1 cellular context compared by ENCODE assay signal in the genomic region with DNA sequence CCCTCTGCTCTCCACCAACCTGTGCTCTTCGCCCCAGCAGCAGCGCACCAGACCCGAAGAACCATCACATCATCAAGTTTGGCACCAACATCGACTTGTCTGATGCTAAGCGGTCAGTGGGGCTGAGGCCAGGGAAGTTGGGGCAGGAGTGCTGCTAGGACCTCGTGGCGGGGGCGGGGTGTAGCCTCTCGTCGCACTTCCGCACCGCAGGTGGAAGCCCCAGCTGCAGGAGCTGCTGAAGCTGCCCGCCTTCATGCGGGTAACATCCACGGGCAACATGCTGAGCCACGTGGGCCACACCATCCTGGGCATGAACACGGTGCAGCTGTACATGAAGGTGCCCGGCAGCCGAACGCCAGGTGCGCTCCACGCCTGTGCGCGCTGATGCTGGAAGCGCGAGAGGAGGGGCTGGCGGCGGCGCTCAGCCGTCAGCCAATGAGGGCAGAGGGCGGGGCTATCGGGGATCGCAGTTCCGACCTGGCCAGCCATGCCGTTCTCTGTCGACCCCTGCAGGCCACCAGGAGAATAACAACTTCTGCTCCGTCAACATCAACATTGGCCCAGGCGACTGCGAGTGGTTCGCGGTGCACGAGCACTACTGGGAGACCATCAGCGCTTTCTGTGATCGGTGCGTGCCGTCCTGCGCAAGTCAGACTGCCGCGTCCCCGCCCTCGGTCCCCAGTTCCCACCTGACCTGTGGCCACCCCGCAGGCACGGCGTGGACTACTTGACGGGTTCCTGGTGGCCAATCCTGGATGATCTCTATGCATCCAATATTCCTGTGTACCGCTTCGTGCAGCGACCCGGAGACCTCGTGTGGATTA.
TF ChIP-seq lines count a peak whose summit lies in the region.

No MANE protein-coding gene starts in this region.

TF ChIP-seq in K562, 482 proteins besides CTCF, POLR2A, EP300 and RAD21 (continued from another document and continues in another):
- TF ChIP-seq, protein P1, sequence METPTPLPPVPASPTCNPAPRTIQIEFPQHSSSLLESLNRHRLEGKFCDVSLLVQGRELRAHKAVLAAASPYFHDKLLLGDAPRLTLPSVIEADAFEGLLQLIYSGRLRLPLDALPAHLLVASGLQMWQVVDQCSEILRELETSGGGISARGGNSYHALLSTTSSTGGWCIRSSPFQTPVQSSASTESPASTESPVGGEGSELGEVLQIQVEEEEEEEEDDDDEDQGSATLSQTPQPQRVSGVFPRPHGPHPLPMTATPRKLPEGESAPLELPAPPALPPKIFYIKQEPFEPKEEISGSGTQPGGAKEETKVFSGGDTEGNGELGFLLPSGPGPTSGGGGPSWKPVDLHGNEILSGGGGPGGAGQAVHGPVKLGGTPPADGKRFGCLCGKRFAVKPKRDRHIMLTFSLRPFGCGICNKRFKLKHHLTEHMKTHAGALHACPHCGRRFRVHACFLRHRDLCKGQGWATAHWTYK (CRISPR knock-in tag; IDR thresholded peaks at IDR 0.05): no peak
- TF ChIP-seq NFYB (IDR thresholded peaks at IDR 0.05; ENCODE audit: extremely low read depth, insufficient read length) (peak; percentile 69), NFE2L1 (tag; IDR thresholded peaks at IDR 0.05; ENCODE audit: borderline replicate concordance, low read depth) (no peak), ZNF140 (CRISPR knock-in tag; IDR thresholded peaks at IDR 0.05) (no peak), IFI16 (CRISPR knock-in tag; IDR thresholded peaks at IDR 0.05) (no peak), EP400 (IDR thresholded peaks at IDR 0.05) (no peak), PCBP1 (IDR thresholded peaks at IDR 0.05; ENCODE audit: low read depth, low read length, poor library complexity, severe bottlenecking) (no peak), ARHGAP35 (IDR thresholded peaks at IDR 0.05; ENCODE audit: partially characterized antibody) (no peak), MTA3 (IDR thresholded peaks at IDR 0.05; ENCODE audit: borderline replicate concordance) (no peak), CHD2 (IDR thresholded peaks at IDR 0.05; ENCODE audit: low read depth, low read length) (no peak), POLR3G (IDR thresholded peaks at IDR 0.05; ENCODE audit: extremely low read depth, insufficient read length, insufficient replicate concordance) (no peak), RBM25 (IDR thresholded peaks at IDR 0.05; ENCODE audit: low read depth, low read length, severe bottlenecking) (peak; percentile 54), LEF1 (IDR thresholded peaks at IDR 0.05) (no peak), CTBP1 (IDR thresholded peaks at IDR 0.05; ENCODE audit: borderline replicate concordance) (peak; percentile 39; the same call in 1 of the 2 replicates), FOXP1 (CRISPR knock-in tag; IDR thresholded peaks at IDR 0.05) (no peak), FOXA1 (IDR thresholded peaks at IDR 0.05; ENCODE audit: borderline replicate concordance) (no peak), HNRNPLL (IDR thresholded peaks at IDR 0.05; ENCODE audit: low read depth, low read length, poor library complexity, severe bottlenecking) (no peak), NFATC3 (IDR thresholded peaks at IDR 0.05) (no peak), PML (IDR thresholded peaks at IDR 0.05; ENCODE audit: low read length) (no peak), SNRNP70 (optimal IDR thresholded peaks at IDR 0.05; ENCODE audit: low read depth, low read length) (no peak), ETV1 (tag; conservative IDR thresholded peaks at IDR 0.05; ENCODE audit: low read depth) (no peak)
- TF ChIP-seq, protein P2, sequence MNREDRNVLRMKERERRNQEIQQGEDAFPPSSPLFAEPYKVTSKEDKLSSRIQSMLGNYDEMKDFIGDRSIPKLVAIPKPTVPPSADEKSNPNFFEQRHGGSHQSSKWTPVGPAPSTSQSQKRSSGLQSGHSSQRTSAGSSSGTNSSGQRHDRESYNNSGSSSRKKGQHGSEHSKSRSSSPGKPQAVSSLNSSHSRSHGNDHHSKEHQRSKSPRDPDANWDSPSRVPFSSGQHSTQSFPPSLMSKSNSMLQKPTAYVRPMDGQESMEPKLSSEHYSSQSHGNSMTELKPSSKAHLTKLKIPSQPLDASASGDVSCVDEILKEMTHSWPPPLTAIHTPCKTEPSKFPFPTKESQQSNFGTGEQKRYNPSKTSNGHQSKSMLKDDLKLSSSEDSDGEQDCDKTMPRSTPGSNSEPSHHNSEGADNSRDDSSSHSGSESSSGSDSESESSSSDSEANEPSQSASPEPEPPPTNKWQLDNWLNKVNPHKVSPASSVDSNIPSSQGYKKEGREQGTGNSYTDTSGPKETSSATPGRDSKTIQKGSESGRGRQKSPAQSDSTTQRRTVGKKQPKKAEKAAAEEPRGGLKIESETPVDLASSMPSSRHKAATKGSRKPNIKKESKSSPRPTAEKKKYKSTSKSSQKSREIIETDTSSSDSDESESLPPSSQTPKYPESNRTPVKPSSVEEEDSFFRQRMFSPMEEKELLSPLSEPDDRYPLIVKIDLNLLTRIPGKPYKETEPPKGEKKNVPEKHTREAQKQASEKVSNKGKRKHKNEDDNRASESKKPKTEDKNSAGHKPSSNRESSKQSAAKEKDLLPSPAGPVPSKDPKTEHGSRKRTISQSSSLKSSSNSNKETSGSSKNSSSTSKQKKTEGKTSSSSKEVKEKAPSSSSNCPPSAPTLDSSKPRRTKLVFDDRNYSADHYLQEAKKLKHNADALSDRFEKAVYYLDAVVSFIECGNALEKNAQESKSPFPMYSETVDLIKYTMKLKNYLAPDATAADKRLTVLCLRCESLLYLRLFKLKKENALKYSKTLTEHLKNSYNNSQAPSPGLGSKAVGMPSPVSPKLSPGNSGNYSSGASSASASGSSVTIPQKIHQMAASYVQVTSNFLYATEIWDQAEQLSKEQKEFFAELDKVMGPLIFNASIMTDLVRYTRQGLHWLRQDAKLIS (CRISPR knock-in tag; IDR thresholded peaks at IDR 0.05): no peak
- TF ChIP-seq, protein P3, sequence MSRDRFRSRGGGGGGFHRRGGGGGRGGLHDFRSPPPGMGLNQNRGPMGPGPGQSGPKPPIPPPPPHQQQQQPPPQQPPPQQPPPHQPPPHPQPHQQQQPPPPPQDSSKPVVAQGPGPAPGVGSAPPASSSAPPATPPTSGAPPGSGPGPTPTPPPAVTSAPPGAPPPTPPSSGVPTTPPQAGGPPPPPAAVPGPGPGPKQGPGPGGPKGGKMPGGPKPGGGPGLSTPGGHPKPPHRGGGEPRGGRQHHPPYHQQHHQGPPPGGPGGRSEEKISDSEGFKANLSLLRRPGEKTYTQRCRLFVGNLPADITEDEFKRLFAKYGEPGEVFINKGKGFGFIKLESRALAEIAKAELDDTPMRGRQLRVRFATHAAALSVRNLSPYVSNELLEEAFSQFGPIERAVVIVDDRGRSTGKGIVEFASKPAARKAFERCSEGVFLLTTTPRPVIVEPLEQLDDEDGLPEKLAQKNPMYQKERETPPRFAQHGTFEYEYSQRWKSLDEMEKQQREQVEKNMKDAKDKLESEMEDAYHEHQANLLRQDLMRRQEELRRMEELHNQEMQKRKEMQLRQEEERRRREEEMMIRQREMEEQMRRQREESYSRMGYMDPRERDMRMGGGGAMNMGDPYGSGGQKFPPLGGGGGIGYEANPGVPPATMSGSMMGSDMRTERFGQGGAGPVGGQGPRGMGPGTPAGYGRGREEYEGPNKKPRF (IDR thresholded peaks at IDR 0.05; ENCODE audit: low read depth, low read length): no peak
- TF ChIP-seq, protein P4, sequence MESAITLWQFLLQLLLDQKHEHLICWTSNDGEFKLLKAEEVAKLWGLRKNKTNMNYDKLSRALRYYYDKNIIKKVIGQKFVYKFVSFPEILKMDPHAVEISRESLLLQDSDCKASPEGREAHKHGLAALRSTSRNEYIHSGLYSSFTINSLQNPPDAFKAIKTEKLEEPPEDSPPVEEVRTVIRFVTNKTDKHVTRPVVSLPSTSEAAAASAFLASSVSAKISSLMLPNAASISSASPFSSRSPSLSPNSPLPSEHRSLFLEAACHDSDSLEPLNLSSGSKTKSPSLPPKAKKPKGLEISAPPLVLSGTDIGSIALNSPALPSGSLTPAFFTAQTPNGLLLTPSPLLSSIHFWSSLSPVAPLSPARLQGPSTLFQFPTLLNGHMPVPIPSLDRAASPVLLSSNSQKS (CRISPR knock-in tag; IDR thresholded peaks at IDR 0.05): no peak
- TF ChIP-seq, protein P5, sequence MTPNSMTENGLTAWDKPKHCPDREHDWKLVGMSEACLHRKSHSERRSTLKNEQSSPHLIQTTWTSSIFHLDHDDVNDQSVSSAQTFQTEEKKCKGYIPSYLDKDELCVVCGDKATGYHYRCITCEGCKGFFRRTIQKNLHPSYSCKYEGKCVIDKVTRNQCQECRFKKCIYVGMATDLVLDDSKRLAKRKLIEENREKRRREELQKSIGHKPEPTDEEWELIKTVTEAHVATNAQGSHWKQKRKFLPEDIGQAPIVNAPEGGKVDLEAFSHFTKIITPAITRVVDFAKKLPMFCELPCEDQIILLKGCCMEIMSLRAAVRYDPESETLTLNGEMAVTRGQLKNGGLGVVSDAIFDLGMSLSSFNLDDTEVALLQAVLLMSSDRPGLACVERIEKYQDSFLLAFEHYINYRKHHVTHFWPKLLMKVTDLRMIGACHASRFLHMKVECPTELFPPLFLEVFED (CRISPR knock-in tag; conservative IDR thresholded peaks at IDR 0.05): no peak
- TF ChIP-seq, protein P6, sequence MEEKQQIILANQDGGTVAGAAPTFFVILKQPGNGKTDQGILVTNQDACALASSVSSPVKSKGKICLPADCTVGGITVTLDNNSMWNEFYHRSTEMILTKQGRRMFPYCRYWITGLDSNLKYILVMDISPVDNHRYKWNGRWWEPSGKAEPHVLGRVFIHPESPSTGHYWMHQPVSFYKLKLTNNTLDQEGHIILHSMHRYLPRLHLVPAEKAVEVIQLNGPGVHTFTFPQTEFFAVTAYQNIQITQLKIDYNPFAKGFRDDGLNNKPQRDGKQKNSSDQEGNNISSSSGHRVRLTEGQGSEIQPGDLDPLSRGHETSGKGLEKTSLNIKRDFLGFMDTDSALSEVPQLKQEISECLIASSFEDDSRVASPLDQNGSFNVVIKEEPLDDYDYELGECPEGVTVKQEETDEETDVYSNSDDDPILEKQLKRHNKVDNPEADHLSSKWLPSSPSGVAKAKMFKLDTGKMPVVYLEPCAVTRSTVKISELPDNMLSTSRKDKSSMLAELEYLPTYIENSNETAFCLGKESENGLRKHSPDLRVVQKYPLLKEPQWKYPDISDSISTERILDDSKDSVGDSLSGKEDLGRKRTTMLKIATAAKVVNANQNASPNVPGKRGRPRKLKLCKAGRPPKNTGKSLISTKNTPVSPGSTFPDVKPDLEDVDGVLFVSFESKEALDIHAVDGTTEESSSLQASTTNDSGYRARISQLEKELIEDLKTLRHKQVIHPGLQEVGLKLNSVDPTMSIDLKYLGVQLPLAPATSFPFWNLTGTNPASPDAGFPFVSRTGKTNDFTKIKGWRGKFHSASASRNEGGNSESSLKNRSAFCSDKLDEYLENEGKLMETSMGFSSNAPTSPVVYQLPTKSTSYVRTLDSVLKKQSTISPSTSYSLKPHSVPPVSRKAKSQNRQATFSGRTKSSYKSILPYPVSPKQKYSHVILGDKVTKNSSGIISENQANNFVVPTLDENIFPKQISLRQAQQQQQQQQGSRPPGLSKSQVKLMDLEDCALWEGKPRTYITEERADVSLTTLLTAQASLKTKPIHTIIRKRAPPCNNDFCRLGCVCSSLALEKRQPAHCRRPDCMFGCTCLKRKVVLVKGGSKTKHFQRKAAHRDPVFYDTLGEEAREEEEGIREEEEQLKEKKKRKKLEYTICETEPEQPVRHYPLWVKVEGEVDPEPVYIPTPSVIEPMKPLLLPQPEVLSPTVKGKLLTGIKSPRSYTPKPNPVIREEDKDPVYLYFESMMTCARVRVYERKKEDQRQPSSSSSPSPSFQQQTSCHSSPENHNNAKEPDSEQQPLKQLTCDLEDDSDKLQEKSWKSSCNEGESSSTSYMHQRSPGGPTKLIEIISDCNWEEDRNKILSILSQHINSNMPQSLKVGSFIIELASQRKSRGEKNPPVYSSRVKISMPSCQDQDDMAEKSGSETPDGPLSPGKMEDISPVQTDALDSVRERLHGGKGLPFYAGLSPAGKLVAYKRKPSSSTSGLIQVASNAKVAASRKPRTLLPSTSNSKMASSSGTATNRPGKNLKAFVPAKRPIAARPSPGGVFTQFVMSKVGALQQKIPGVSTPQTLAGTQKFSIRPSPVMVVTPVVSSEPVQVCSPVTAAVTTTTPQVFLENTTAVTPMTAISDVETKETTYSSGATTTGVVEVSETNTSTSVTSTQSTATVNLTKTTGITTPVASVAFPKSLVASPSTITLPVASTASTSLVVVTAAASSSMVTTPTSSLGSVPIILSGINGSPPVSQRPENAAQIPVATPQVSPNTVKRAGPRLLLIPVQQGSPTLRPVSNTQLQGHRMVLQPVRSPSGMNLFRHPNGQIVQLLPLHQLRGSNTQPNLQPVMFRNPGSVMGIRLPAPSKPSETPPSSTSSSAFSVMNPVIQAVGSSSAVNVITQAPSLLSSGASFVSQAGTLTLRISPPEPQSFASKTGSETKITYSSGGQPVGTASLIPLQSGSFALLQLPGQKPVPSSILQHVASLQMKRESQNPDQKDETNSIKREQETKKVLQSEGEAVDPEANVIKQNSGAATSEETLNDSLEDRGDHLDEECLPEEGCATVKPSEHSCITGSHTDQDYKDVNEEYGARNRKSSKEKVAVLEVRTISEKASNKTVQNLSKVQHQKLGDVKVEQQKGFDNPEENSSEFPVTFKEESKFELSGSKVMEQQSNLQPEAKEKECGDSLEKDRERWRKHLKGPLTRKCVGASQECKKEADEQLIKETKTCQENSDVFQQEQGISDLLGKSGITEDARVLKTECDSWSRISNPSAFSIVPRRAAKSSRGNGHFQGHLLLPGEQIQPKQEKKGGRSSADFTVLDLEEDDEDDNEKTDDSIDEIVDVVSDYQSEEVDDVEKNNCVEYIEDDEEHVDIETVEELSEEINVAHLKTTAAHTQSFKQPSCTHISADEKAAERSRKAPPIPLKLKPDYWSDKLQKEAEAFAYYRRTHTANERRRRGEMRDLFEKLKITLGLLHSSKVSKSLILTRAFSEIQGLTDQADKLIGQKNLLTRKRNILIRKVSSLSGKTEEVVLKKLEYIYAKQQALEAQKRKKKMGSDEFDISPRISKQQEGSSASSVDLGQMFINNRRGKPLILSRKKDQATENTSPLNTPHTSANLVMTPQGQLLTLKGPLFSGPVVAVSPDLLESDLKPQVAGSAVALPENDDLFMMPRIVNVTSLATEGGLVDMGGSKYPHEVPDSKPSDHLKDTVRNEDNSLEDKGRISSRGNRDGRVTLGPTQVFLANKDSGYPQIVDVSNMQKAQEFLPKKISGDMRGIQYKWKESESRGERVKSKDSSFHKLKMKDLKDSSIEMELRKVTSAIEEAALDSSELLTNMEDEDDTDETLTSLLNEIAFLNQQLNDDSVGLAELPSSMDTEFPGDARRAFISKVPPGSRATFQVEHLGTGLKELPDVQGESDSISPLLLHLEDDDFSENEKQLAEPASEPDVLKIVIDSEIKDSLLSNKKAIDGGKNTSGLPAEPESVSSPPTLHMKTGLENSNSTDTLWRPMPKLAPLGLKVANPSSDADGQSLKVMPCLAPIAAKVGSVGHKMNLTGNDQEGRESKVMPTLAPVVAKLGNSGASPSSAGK (IDR thresholded peaks at IDR 0.05): no peak
- TF ChIP-seq, protein P7, sequence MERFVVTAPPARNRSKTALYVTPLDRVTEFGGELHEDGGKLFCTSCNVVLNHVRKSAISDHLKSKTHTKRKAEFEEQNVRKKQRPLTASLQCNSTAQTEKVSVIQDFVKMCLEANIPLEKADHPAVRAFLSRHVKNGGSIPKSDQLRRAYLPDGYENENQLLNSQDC (CRISPR knock-in tag; IDR thresholded peaks at IDR 0.05): no peak
